ENCODE assay signal across 8 cellular contexts in genomic region chr19:6590458-6591319, GRCh38. TPM values are rescaled to one million over a fixed set of nuclear protein-coding genes. Genes with fewer than 3 reads are reported as not detected.
A peak's percentile ranks its signal among the peaks of the same experiment; 100 is the strongest.
DNase-seq lines count a peak whose midpoint lies in the region; ATAC-seq and TF ChIP-seq lines count a peak whose summit lies in the region.
"Had no signal": no experiment of that assay in that cellular context is flagged by ENCODE, and none has a peak within 500 bp of the region (broad histone marks: within the 10 kb centered on the region; RNA-seq: fewer than 3 reads in every experiment).

Gene CD70, minus strand, starts transcription at chr19:6591150. Its CDS starts 148 bp downstream, at chr19:6591002.

- H3K27ac Mint-ChIP-seq in brain, result no peak within 1 kb of the TSS
- H3K27ac Mint-ChIP-seq in naive B cell, result peak within 1 kb of the TSS in 5 of 6 donors; percentile 36 to 85 (median 73)

- peak; percentile 58 for ATAC-seq in GM19035 (IDR thresholded peaks at IDR 0.05; ENCODE audit: unreplicated experiment)
- ATAC-seq in HG03045 (IDR thresholded peaks at IDR 0.05; ENCODE audit: unreplicated experiment), result peak; percentile 55
- peak; percentile 42 to 54 for ATAC-seq in naive B cell (ENCODE audit: low read depth in 2 of 2)

- peak; percentile 69 for DNase-seq in SKM-1 (lab: John Stamatoyannopoulos, UW; ENCODE audit: unreplicated experiment)
- peak; percentile 31 for DNase-seq in naive B cell
- no peak for DNase-seq in NCI-H2171 (lab: John Stamatoyannopoulos, UW)
- DNase-seq in H4 (ENCODE audit: low spot score), result no peak

- no peak for TF ChIP-seq CTCF in brain (conservative IDR thresholded peaks at IDR 0.05)

- H3K27me3 Mint-ChIP-seq in brain (peaks cover 96% of the 10 kb centered on the region), naive B cell (peaks cover 42 to 78% (median 57%) of the 10 kb centered on the region in 3 donors)

- H3K36me3 Mint-ChIP-seq in brain, result no peaks in the 10 kb centered on the region
- no peaks in the 10 kb centered on the region for H3K36me3 Mint-ChIP-seq in naive B cell

- peaks cover 2 to 13% (median 8%) of the 10 kb centered on the region in 5 experiments for H3K9me3 Mint-ChIP-seq in brain
- H3K9me3 Mint-ChIP-seq in naive B cell, result peaks cover 0 to 2% (median 0%) of the 10 kb centered on the region in 7 donors

- H3K4me1 Mint-ChIP-seq in brain (peaks cover 43% of the 10 kb centered on the region), naive B cell (peaks cover 55 to 61% (median 58%) of the 10 kb centered on the region in 3 donors)

- H3K4me3 Mint-ChIP-seq in brain (peak within 1 kb of the TSS; percentile 1 to 76 (median 69)), naive B cell (peak within 1 kb of the TSS; percentile 55 to 94 (median 84))

RNA-seq across cellular contexts. Expression of gene CD70, which starts in this region (rescaled TPM):
- polyA plus RNA-seq in brain (ENCODE audit: insufficient read depth, low read depth, low replicate concordance), result not detected
- polyA plus RNA-seq in naive B cell (ENCODE audit: low read depth in 6 of 6), result 1 to 10 TPM in 2 of 6 donors, under 1 TPM in 1, not detected in 3; 0.64 to 2.2 (median 1.7) TPM
- total RNA-seq in H4 (2014; rRNA removed; shearing (Covaris generic)), result 0.12 TPM in 1 of 2 replicates, not detected in the other
- total RNA-seq: dermis microvascular lymphatic vessel endothelial cell had no signal

Comparison
In these comparisons a context has a peak if more than half of its experiments do, and no peak if none do; other contexts are left out.
1. DNase-seq: peak in SKM-1 (single experiment) and naive B cell (single experiment); none in NCI-H2171 (single experiment) and H4 (single experiment).
2. H3K27ac Mint-ChIP-seq: peak in naive B cell (5 of 6); none in brain (0 of 5).
3. Peak in every context shown above with its lines, with median percentiles within 50 percentile points of each other: ATAC-seq.